8 cellular contexts compared by ENCODE assay signal in genomic region chr7:123682690-123683089, GRCh38. TPM values are rescaled to one million over a fixed set of nuclear protein-coding genes. Genes with fewer than 3 reads are reported as not detected.
DNase-seq lines count a peak whose midpoint lies in the region; ATAC-seq, FAIRE-seq and TF ChIP-seq lines count a peak whose summit lies in the region.

No MANE protein-coding gene starts in this region.

- H3K4me3 Mint-ChIP-seq in endodermal cell: no peak overlapping the region

- H3K79me2 ChIP-seq in OCI-LY1 (ENCODE audit: insufficient read depth, low read length): no peaks in the 10 kb centered on the region

- H3K27me3 ChIP-seq in OCI-LY1 (ENCODE audit: insufficient read depth, low read length) (no peaks in the 10 kb centered on the region), endodermal cell (ENCODE audit: control insufficient read depth, insufficient read depth, low read length, poor library complexity, severe bottlenecking) (no peaks in the 10 kb centered on the region), suprapubic skin (no peaks in the 10 kb centered on the region)

- no peak overlapping the region for H2AFZ ChIP-seq in OCI-LY1 (ENCODE audit: low read length)

- H3F3A ChIP-seq in OCI-LY1 (ENCODE audit: insufficient read depth, low read length): no peaks in the 10 kb centered on the region

- H3K4me1 ChIP-seq in OCI-LY1 (ENCODE audit: insufficient read depth, low read length, severe bottlenecking) (no peaks in the 10 kb centered on the region), endodermal cell (ENCODE audit: control insufficient read depth, insufficient read depth, low read length) (peaks cover 3% of the 10 kb centered on the region), suprapubic skin (no peaks in the 10 kb centered on the region)

- H3K36me3 Mint-ChIP-seq in endodermal cell (ENCODE audit: low read depth): peaks cover 15% of the 10 kb centered on the region

- no peak overlapping the region for H3K4me2 ChIP-seq in OCI-LY1 (ENCODE audit: low read length)

- no peak for TF ChIP-seq POLR2A in suprapubic skin (IDR thresholded peaks at IDR 0.05)

- H3K36me3 ChIP-seq in OCI-LY1 (ENCODE audit: insufficient read depth, low read length) (peaks cover 4% of the 10 kb centered on the region; the same call in 1 of the 2 replicates), endodermal cell (ENCODE audit: control insufficient read depth, insufficient read depth, low read length) (peaks cover 71% of the 10 kb centered on the region), suprapubic skin (peaks cover 20% of the 10 kb centered on the region)

- H3K27ac Mint-ChIP-seq in endodermal cell: no peak overlapping the region

- FAIRE-seq in GM18507 (lab: Jason Lieb, UNC): peak; percentile 58

- no peaks in the 10 kb centered on the region for H3K9me3 Mint-ChIP-seq in endodermal cell

- TF ChIP-seq EP300 in suprapubic skin (IDR thresholded peaks at IDR 0.05): no peak

- DNase-seq in AG09319 (ENCODE audit: extremely low read depth, low read depth) (peak; percentile 38), GM18507 (ENCODE audit: extremely low spot score, insufficient read length, low read depth) (no peak), endodermal cell (no peak), myocyte (ENCODE audit: low read depth) (peak; percentile 84), suprapubic skin (ENCODE audit: low spot score in 2 of 2) (no peak)
- no peak for DNase-seq in activated T-cell treated with anti-CD3 and anti-CD28 coated beads, Interleukin-2, amount 50 U/mL, for 48 hours

- no peaks in the 10 kb centered on the region for H3K9me2 ChIP-seq in OCI-LY1 (ENCODE audit: low read depth, low read length)

- TF ChIP-seq CTCF in AG09319 (IDR thresholded peaks at IDR 0.05; ENCODE audit: low read depth, low read length): peak; percentile 55
- peak; percentile 85 for TF ChIP-seq CTCF in OCI-LY1 (IDR thresholded peaks at IDR 0.05; ENCODE audit: low read length)
- peak; percentile 78 for TF ChIP-seq CTCF in endodermal cell (conservative IDR thresholded peaks at IDR 0.05)
- TF ChIP-seq CTCF in suprapubic skin (IDR thresholded peaks at IDR 0.05): peak in 1 of 2 donors; percentile 30

- 100% methylated on average over 1 of the region's 1 CpG; no CpG with 5 or more reads in 1 of the 2 experiments for WGBS in endodermal cell (ENCODE audit: insufficient coverage in 1 of 2, insufficient read length in 1 of 2), 2 experiments
- 52% methylated on average over 1 of the region's 1 CpG for WGBS in suprapubic skin

- H3K27ac ChIP-seq in OCI-LY1 (ENCODE audit: low read depth, low read length, poor library complexity, severe bottlenecking) (no peak overlapping the region), endodermal cell (ENCODE audit: low read depth, low read length) (no peak overlapping the region), suprapubic skin (no peak overlapping the region)

- no peaks in the 10 kb centered on the region for H3K9me3 ChIP-seq in OCI-LY1 (ENCODE audit: low read length)
- no peaks in the 10 kb centered on the region for H3K9me3 ChIP-seq in endodermal cell (ENCODE audit: control insufficient read depth, low read length)
- H3K9me3 ChIP-seq in suprapubic skin: no peaks in the 10 kb centered on the region

- peak; percentile 62 for ATAC-seq in HG03196 (IDR thresholded peaks at IDR 0.05; ENCODE audit: unreplicated experiment)

- no peaks in the 10 kb centered on the region for H4K20me1 ChIP-seq in OCI-LY1 (ENCODE audit: insufficient read depth, low read length)

- no peak overlapping the region for H3K4me3 ChIP-seq in OCI-LY1 (ENCODE audit: low read depth, low read length, poor library complexity, severe bottlenecking)
- no peak overlapping the region for H3K4me3 ChIP-seq in endodermal cell (ENCODE audit: low read length)
- no peak overlapping the region for H3K4me3 ChIP-seq in suprapubic skin

- no peaks in the 10 kb centered on the region for H3K27me3 Mint-ChIP-seq in endodermal cell (ENCODE audit: insufficient read depth)

- no peak overlapping the region for H3K9ac ChIP-seq in OCI-LY1 (ENCODE audit: low read length)
- no peak overlapping the region for H3K9ac ChIP-seq in endodermal cell (ENCODE audit: extremely low read depth, low read length, poor library complexity, severe bottlenecking)

- peaks cover 11% of the 10 kb centered on the region for H3K4me1 Mint-ChIP-seq in endodermal cell

RNA-seq across cellular contexts. Expression of gene LMOD2, which starts 27.0 kb away (rescaled TPM):
- not detected for total RNA-seq in endodermal cell
- not detected for polyA plus RNA-seq in endodermal cell (2013, experiment 1 of 2)
- polyA plus RNA-seq in endodermal cell (2013, experiment 2 of 2): 0.17 TPM
- total RNA-seq in myocyte: 125 and 182 TPM in 2 replicates
- polyA plus RNA-seq in myocyte (2012): 50.4 TPM
- total RNA-seq in suprapubic skin: not detected

Comparison
In these comparisons a context has a peak if more than half of its experiments do, and no peak if none do; other contexts are left out.
1. DNase-seq: peak in AG09319 (single experiment) and myocyte (single experiment); none in GM18507 (single experiment), endodermal cell (single experiment), suprapubic skin (0 of 2) and activated T-cell treated with anti-CD3 and anti-CD28 coated beads, Interleukin-2, amount 50 U/mL, for 48 hours (0 of 2).
2. RNA of gene LMOD2, which starts 27.0 kb away (total RNA-seq): 125 to 182 TPM in myocyte; not detected in endodermal cell and not detected in suprapubic skin; every median in the first group is over 100 times any median in the second.